8 cellular contexts compared by ENCODE assay signal in the genomic region with DNA sequence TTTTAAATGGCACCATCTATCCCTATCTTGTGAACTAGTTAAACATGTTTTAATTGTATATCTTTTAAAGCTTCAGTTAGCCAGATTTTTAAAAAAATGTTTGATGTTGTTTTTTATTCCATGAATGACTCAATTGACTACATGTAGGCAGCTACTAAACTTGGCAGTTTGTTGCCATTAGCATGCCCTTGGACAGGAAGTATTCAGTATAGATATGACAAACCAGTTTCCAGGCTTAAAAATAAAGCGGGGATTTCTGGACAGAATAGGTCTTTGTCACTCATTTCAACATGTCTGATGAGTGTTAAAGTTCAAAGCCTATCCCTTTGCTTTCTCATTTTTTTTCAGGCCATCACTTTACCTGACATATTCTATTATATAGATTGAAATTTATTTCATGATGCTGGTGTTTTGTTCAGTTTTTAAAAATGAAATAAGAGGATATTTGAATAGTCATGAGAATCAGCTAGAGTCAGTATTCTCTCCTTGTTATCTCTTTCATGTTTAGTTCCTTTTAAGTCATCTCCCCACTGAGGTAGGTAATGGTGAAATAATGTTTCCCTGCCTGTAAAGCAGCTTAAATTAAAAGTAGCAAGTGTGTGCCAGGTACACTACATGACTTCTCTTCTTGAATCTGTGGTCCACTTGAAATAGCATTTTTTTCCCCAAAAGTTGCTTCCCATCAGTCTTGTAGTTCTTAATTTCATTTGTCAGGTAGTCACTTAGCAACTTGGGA. TPM values are rescaled to one million over a fixed set of nuclear protein-coding genes. Genes with fewer than 3 reads are reported as not detected.
DNase-seq lines count a peak whose midpoint lies in the region; ATAC-seq and TF ChIP-seq lines count a peak whose summit lies in the region.

No MANE protein-coding gene starts in this region.

- peaks cover 99% of the 10 kb centered on the region for H3K79me2 ChIP-seq in OCI-LY3 (ENCODE audit: low read length)

- DNase-seq in foreskin keratinocyte: peak in 1 of 2 donors; percentile 63
- no peak for DNase-seq in testis
- DNase-seq in NCI-H1417 (lab: John Stamatoyannopoulos, UW): no peak
- no peak for DNase-seq in stimulated activated CD4-positive, alpha-beta T cell treated with anti-CD3 and anti-CD28 coated beads, Interleukin-2, amount 100 ng/mL, for 48 hours
- no peak for DNase-seq in left colon

- TF ChIP-seq CTCF in OCI-LY3 (IDR thresholded peaks at IDR 0.05; ENCODE audit: low read depth, low read length) (no peak), foreskin keratinocyte (conservative IDR thresholded peaks at IDR 0.05) (no peak), testis (IDR thresholded peaks at IDR 0.05) (no peak)

- intact Hi-C loops in testis (cut with DNase I; ENCODE audit: low total_unique reads) (no loop called here), left colon (cut with DNase I, micrococcal nuclease) (no loop called here)

- no peaks in the 10 kb centered on the region for H3K9me3 ChIP-seq in OCI-LY3 (ENCODE audit: insufficient read depth, low read length)
- no peaks in the 10 kb centered on the region for H3K9me3 ChIP-seq in testis

- H3K4me2 ChIP-seq in OCI-LY3 (ENCODE audit: low read length): peak overlapping the region; percentile 92

- no peak overlapping the region for H2AFZ ChIP-seq in OCI-LY3 (ENCODE audit: low read depth, low read length)

- 36 to 77% methylated on average over 1 of the region's 1 CpG for WGBS in testis, 2 donors

- H3K4me3 ChIP-seq in OCI-LY3 (ENCODE audit: low read length) (peak overlapping the region; percentile 69), testis (no peak overlapping the region)

- peak overlapping the region; percentile 57 for H3K9ac ChIP-seq in OCI-LY3 (ENCODE audit: low read length)

- no peak for TF ChIP-seq POLR2A in testis (IDR thresholded peaks at IDR 0.05)

- H3K36me3 ChIP-seq in OCI-LY3 (replicated peaks; ENCODE audit: low read depth, low read length) (peaks cover 36% of the 10 kb centered on the region), testis (ENCODE audit: low read depth, missing control alignments) (no peaks in the 10 kb centered on the region)

- peak; percentile 84 for ATAC-seq in GM18517 (IDR thresholded peaks at IDR 0.05; ENCODE audit: unreplicated experiment)
- ATAC-seq in HG02610 (IDR thresholded peaks at IDR 0.05; ENCODE audit: unreplicated experiment): peak; percentile 80
- peak; percentile 80 for ATAC-seq in foreskin keratinocyte
- no peak for ATAC-seq in left colon

- peaks cover 86% of the 10 kb centered on the region for H4K20me1 ChIP-seq in OCI-LY3 (ENCODE audit: insufficient read depth, low read length)

- H3K4me1 ChIP-seq in OCI-LY3 (ENCODE audit: low read length) (peaks cover 71% of the 10 kb centered on the region), foreskin keratinocyte (peaks cover 31% of the 10 kb centered on the region), testis (no peaks in the 10 kb centered on the region)

- peak overlapping the region; percentile 96 for H3K27ac ChIP-seq in OCI-LY3 (ENCODE audit: low read length)
- no peak overlapping the region for H3K27ac ChIP-seq in foreskin keratinocyte
- H3K27ac ChIP-seq in testis: no peak overlapping the region

- H3K27me3 ChIP-seq in OCI-LY3 (ENCODE audit: low read depth, low read length): no peaks in the 10 kb centered on the region
- H3K27me3 ChIP-seq in foreskin keratinocyte: no peaks in the 10 kb centered on the region
- H3K27me3 ChIP-seq in testis: no peaks in the 10 kb centered on the region

RNA-seq across cellular contexts. Expression of a gene that starts 11.9 kb away (rescaled TPM):
- total RNA-seq in foreskin keratinocyte (17.1 and 19.4 TPM in 2 replicates), testis (10 to 100 TPM in 1 of 2 donors, 1 to 10 TPM in 1; 6.3 to 14.0 TPM), left colon (10 to 100 TPM in 1 of 2 donors, 1 to 10 TPM in 1; 7.0 to 11.8 TPM)
- polyA plus RNA-seq in foreskin keratinocyte (7.6 and 8.2 TPM in 2 replicates), testis (ENCODE audit: insufficient read depth, low read depth, low replicate concordance) (8.2 TPM)
